ENCODE assay signal across 1 cellular context in the genomic region with DNA sequence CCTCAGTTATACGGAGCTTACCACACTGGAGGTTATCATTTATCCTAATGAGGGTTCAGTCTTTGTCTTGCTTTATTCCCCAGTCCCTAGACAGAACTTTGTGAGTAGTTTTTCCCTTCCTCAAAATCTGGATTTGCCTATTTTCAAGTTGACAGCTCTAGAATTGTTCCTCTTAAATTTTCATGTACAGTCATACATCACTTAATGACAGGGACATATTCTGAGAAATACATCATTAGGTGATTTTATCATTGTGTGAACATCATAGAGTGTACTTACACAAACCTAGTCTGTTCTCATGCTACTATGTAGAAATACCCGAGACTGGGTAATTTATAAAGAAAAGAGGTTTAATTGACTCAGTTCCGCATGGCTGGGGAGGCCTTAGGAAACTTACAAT.
A peak's percentile ranks its signal among the peaks of the same experiment; 100 is the strongest.
TF ChIP-seq lines count a peak whose summit lies in the region.

No MANE protein-coding gene starts in this region.

TF ChIP-seq in K562, 482 proteins besides CTCF, POLR2A, EP300 and RAD21:
- TF ChIP-seq ZNF263 (CRISPR knock-in tag; IDR thresholded peaks at IDR 0.05; ENCODE audit: borderline replicate concordance) (no peak), TRIM24 (IDR thresholded peaks at IDR 0.05) (no peak), KAT7 (CRISPR knock-in tag; IDR thresholded peaks at IDR 0.05; ENCODE audit: borderline replicate concordance) (0 out of 2 replicates have a peak, but pooled peaks have one; percentile 57), CC2D1A (IDR thresholded peaks at IDR 0.05) (no peak), ZNF668 (CRISPR knock-in tag; IDR thresholded peaks at IDR 0.05) (no peak), ARID1B (IDR thresholded peaks at IDR 0.05) (peak; percentile 18; the same call in 1 of the 2 replicates), HSF4 (CRISPR knock-in tag; IDR thresholded peaks at IDR 0.05; ENCODE audit: borderline replicate concordance) (no peak), ZNF121 (CRISPR knock-in tag; conservative IDR thresholded peaks at IDR 0.05) (no peak), TCF7L2 (IDR thresholded peaks at IDR 0.05; ENCODE audit: low read depth, low read length) (no peak), ATF7 (IDR thresholded peaks at IDR 0.05) (0 out of 2 replicates have a peak, but pooled peaks have one; percentile 10), PBX2 (CRISPR knock-in tag; IDR thresholded peaks at IDR 0.05; ENCODE audit: low read depth) (no peak), PBX2 (tag; conservative IDR thresholded peaks at IDR 0.05; ENCODE audit: low read depth) (peak; percentile 75), ELF2 (CRISPR knock-in tag; IDR thresholded peaks at IDR 0.05) (0 out of 2 replicates have a peak, but pooled peaks have one; percentile 17), CUX1 (CRISPR knock-in tag; IDR thresholded peaks at IDR 0.05) (0 out of 2 replicates have a peak, but pooled peaks have one; percentile 9), MEIS2 (IDR thresholded peaks at IDR 0.05; ENCODE audit: partially characterized antibody) (peak; percentile 92), SREBF1 (IDR thresholded peaks at IDR 0.05; ENCODE audit: borderline replicate concordance, low read depth, low read length) (no peak), STAT6 (CRISPR knock-in tag; IDR thresholded peaks at IDR 0.05) (no peak), DEAF1 (CRISPR knock-in tag; IDR thresholded peaks at IDR 0.05) (no peak), MEF2D (tag; conservative IDR thresholded peaks at IDR 0.05; ENCODE audit: low read depth) (no peak)
- TF ChIP-seq, protein P1, sequence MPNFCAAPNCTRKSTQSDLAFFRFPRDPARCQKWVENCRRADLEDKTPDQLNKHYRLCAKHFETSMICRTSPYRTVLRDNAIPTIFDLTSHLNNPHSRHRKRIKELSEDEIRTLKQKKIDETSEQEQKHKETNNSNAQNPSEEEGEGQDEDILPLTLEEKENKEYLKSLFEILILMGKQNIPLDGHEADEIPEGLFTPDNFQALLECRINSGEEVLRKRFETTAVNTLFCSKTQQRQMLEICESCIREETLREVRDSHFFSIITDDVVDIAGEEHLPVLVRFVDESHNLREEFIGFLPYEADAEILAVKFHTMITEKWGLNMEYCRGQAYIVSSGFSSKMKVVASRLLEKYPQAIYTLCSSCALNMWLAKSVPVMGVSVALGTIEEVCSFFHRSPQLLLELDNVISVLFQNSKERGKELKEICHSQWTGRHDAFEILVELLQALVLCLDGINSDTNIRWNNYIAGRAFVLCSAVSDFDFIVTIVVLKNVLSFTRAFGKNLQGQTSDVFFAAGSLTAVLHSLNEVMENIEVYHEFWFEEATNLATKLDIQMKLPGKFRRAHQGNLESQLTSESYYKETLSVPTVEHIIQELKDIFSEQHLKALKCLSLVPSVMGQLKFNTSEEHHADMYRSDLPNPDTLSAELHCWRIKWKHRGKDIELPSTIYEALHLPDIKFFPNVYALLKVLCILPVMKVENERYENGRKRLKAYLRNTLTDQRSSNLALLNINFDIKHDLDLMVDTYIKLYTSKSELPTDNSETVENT (CRISPR knock-in tag; IDR thresholded peaks at IDR 0.05), result no peak
- TF ChIP-seq, protein P2, sequence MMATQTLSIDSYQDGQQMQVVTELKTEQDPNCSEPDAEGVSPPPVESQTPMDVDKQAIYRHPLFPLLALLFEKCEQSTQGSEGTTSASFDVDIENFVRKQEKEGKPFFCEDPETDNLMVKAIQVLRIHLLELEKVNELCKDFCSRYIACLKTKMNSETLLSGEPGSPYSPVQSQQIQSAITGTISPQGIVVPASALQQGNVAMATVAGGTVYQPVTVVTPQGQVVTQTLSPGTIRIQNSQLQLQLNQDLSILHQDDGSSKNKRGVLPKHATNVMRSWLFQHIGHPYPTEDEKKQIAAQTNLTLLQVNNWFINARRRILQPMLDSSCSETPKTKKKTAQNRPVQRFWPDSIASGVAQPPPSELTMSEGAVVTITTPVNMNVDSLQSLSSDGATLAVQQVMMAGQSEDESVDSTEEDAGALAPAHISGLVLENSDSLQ (IDR thresholded peaks at IDR 0.05), result peak; percentile 76
